Comparison of ENCODE assay signal across 8 cellular contexts in genomic region chr22:19942886-19943664, GRCh38. TPM values are rescaled to one million over a fixed set of nuclear protein-coding genes. Genes with fewer than 3 reads are reported as not detected.
A peak's percentile ranks its signal among the peaks of the same experiment; 100 is the strongest.
DNase-seq lines count a peak whose midpoint lies in the region; ATAC-seq and TF ChIP-seq lines count a peak whose summit lies in the region.

No MANE protein-coding gene starts in this region.

- POLR2A ChIA-PET in CD4-positive, alpha-beta T cell (lab: Charles Lee) = interaction anchor here (1.7 to 1.8 kb wide), 2 partner anchors 28 to 87 kb away, joined by 5 to 7 read pairs; no protein-coding TSS in a partner anchor

- no peak for ATAC-seq in CD4-positive, alpha-beta T cell (ENCODE audit: poor library complexity)
- ATAC-seq in activated T-cell treated with anti-CD3 and anti-CD28 coated beads, Interleukin-2, amount 50 U/mL, for 72 hours (replicated peaks in 1 of 2) = no peak
- ATAC-seq in gastroesophageal sphincter (peak; percentile 68), psoas muscle (peak; percentile 55 to 76 (median 64)), HG03095 (IDR thresholded peaks at IDR 0.05; ENCODE audit: unreplicated experiment) (no peak)

- H3K27me3 ChIP-seq in CD4-positive, alpha-beta T cell (ENCODE audit: control insufficient read depth, insufficient read depth, low read length) = no peaks in the 10 kb centered on the region
- no peaks in the 10 kb centered on the region for H3K27me3 ChIP-seq in gastroesophageal sphincter
- no peaks in the 10 kb centered on the region for H3K27me3 ChIP-seq in psoas muscle (ENCODE audit: insufficient read depth in 3 of 3, low read length in 2 of 3)

- CTCF ChIA-PET in CD4-positive, alpha-beta T cell (lab: Charles Lee) = interaction anchor here (0.7 to 1.0 kb wide), 3 partner anchors 11 to 33 kb away, joined by 3 to 4 read pairs (median 4); no protein-coding TSS in a partner anchor

- no peaks in the 10 kb centered on the region for H3K36me3 ChIP-seq in gastroesophageal sphincter
- H3K36me3 ChIP-seq in psoas muscle (ENCODE audit: insufficient read depth in 1 of 2, low read depth in 1 of 2) = peaks cover 0 to under 1% of the 10 kb centered on the region in 2 donors

- H3K27me3 Mint-ChIP-seq in CD4-positive, alpha-beta T cell = no peaks in the 10 kb centered on the region
- H3K27me3 Mint-ChIP-seq in activated T-cell treated with anti-CD3 and anti-CD28 coated beads, Interleukin-2, amount 50 U/mL, for 72 hours (ENCODE audit: low read depth) = no peaks in the 10 kb centered on the region

- no peak for TF ChIP-seq EP300 in gastroesophageal sphincter (IDR thresholded peaks at IDR 0.05)

- TF ChIP-seq POLR2A in gastroesophageal sphincter (IDR thresholded peaks at IDR 0.05) = peak in 1 of 2 donors; percentile 25

- H3K27ac ChIP-seq in CD4-positive, alpha-beta T cell (ENCODE audit: low read depth, low read length) = peak overlapping the region; percentile 23
- H3K27ac ChIP-seq in gastroesophageal sphincter (peak overlapping the region; percentile 92 to 98 (median 96)), psoas muscle (peak overlapping the region; percentile 98)

- no peaks in the 10 kb centered on the region for H3K9me3 Mint-ChIP-seq in CD4-positive, alpha-beta T cell
- no peaks in the 10 kb centered on the region for H3K9me3 Mint-ChIP-seq in activated T-cell treated with anti-CD3 and anti-CD28 coated beads, Interleukin-2, amount 50 U/mL, for 72 hours

- intact Hi-C loops in CD4-positive, alpha-beta T cell (cut with DNase I, micrococcal nuclease) = no loop called here
- intact Hi-C loops in psoas muscle (cut with DNase I) = no loop called here

- H3K4me3 ChIP-seq in Jurkat, Clone E6-1 (ENCODE audit: low read length) = peak overlapping the region; percentile 99
- H3K4me3 ChIP-seq in gastroesophageal sphincter (peak overlapping the region; percentile 72 to 93), psoas muscle (peak overlapping the region; percentile 94)

- TF ChIP-seq CTCF in CD4-positive, alpha-beta T cell (IDR thresholded peaks at IDR 0.05) = no peak
- TF ChIP-seq CTCF in gastroesophageal sphincter (IDR thresholded peaks at IDR 0.05) = no peak
- no peak for TF ChIP-seq CTCF in psoas muscle (IDR thresholded peaks at IDR 0.05)

- no peak for DNase-seq in CD4-positive, alpha-beta T cell
- DNase-seq in Jurkat, Clone E6-1 (ENCODE audit: low read depth, low spot score) = no peak
- no peak for DNase-seq in activated T-cell treated with anti-CD3 and anti-CD28 coated beads, Interleukin-2, amount 50 U/mL, for 72 hours
- no peak for DNase-seq in psoas muscle
- DNase-seq in T1000 (lab: John Stamatoyannopoulos, UW) = no peak
- DNase-seq in NCI-H1092 treated with DMSO at 0.1 percent for 48 hours (lab: John Stamatoyannopoulos, UW) = no peak

- H3K4me1 ChIP-seq in gastroesophageal sphincter (peaks cover 4 to 89% (median 28%) of the 10 kb centered on the region in 3 donors), psoas muscle (peaks cover 56% of the 10 kb centered on the region)

- whole genome bisulfite sequencing in gastroesophageal sphincter (ENCODE audit: low coverage in 1 of 2), 2 donors = 48 to 59% methylated on average over 4 to 6 of the region's 10 CpGs
- 16 to 25% (median 24%) methylated on average over 10 of the region's 10 CpGs for WGBS in psoas muscle, 3 donors

- H3K4me1 Mint-ChIP-seq in CD4-positive, alpha-beta T cell (ENCODE audit: low read depth) = peaks cover 53% of the 10 kb centered on the region
- H3K4me1 Mint-ChIP-seq in activated T-cell treated with anti-CD3 and anti-CD28 coated beads, Interleukin-2, amount 50 U/mL, for 72 hours (ENCODE audit: low read depth) = peaks cover 45% of the 10 kb centered on the region

- peaks cover 19% of the 10 kb centered on the region for H3K36me3 Mint-ChIP-seq in CD4-positive, alpha-beta T cell (ENCODE audit: low read depth)
- H3K36me3 Mint-ChIP-seq in activated T-cell treated with anti-CD3 and anti-CD28 coated beads, Interleukin-2, amount 50 U/mL, for 72 hours (ENCODE audit: insufficient read depth in 2 of 2) = peaks cover 2 to 12% of the 10 kb centered on the region in 2 donors

- peak overlapping the region; percentile 92 for H3K27ac Mint-ChIP-seq in CD4-positive, alpha-beta T cell
- peak overlapping the region; percentile 98 for H3K27ac Mint-ChIP-seq in activated T-cell treated with anti-CD3 and anti-CD28 coated beads, Interleukin-2, amount 50 U/mL, for 72 hours

- H3K4me3 Mint-ChIP-seq in CD4-positive, alpha-beta T cell = peak overlapping the region; percentile 97
- H3K4me3 Mint-ChIP-seq in activated T-cell treated with anti-CD3 and anti-CD28 coated beads, Interleukin-2, amount 50 U/mL, for 72 hours = peak overlapping the region; percentile 97

- H3K9me3 ChIP-seq in CD4-positive, alpha-beta T cell (ENCODE audit: control insufficient read depth, low read length) = no peaks in the 10 kb centered on the region
- H3K9me3 ChIP-seq in gastroesophageal sphincter = no peaks in the 10 kb centered on the region
- no peaks in the 10 kb centered on the region for H3K9me3 ChIP-seq in psoas muscle

RNA-seq across cellular contexts. Expression of gene TXNRD2, which starts 1.5 kb away (rescaled TPM):
- 10 to 100 TPM; 18.6 to 19.5 TPM for total RNA-seq in CD4-positive, alpha-beta T cell
- 9.0 TPM for polyA plus RNA-seq in Jurkat, Clone E6-1 (2012; ENCODE audit: insufficient read depth, insufficient read length)
- total RNA-seq in activated T-cell treated with anti-CD3 and anti-CD28 coated beads, Interleukin-2, amount 50 U/mL, for 72 hours = 10 to 100 TPM; 21.3 to 23.4 TPM
- total RNA-seq in gastroesophageal sphincter (10 to 100 TPM; 16.7 to 33.1 (median 20.3) TPM), psoas muscle (10 to 100 TPM; 18.4 to 35.1 (median 24.5) TPM)
- polyA plus RNA-seq in psoas muscle = 10 to 100 TPM; 13.7 to 23.5 (median 16.0) TPM

RNA-seq across cellular contexts. Expression of gene COMT, which starts 1.5 kb away (rescaled TPM):
- total RNA-seq in CD4-positive, alpha-beta T cell = 10 to 100 TPM; 11.3 to 11.4 TPM
- polyA plus RNA-seq in Jurkat, Clone E6-1 (2012; ENCODE audit: insufficient read depth, insufficient read length) = 117 TPM
- 100 to 1,000 TPM in 1 of 2 donors, 10 to 100 TPM in 1; 97.4 to 101 TPM for total RNA-seq in activated T-cell treated with anti-CD3 and anti-CD28 coated beads, Interleukin-2, amount 50 U/mL, for 72 hours
- total RNA-seq in gastroesophageal sphincter (100 to 1,000 TPM; 105 to 235 (median 208) TPM), psoas muscle (100 to 1,000 TPM in 2 of 4 donors, 10 to 100 TPM in 2; 63.6 to 146 (median 115) TPM)
- polyA plus RNA-seq in psoas muscle = 100 to 1,000 TPM; 100 to 142 (median 117) TPM

Comparison
In these comparisons a context has a peak if more than half of its experiments do, and no peak if none do; other contexts are left out.
1. ATAC-seq: peak in gastroesophageal sphincter (single experiment) and psoas muscle (4 of 4); none in CD4-positive, alpha-beta T cell (single experiment), activated T-cell treated with anti-CD3 and anti-CD28 coated beads, Interleukin-2, amount 50 U/mL, for 72 hours (0 of 2) and HG03095 (single experiment).
2. H3K27ac ChIP-seq: peak in every context shown above with its lines; median percentile 98 in psoas muscle; 96 in gastroesophageal sphincter; 23 in CD4-positive, alpha-beta T cell.
3. RNA of gene COMT, which starts 1.5 kb away (total RNA-seq): 105 to 235 TPM in gastroesophageal sphincter, 63.6 to 146 TPM in psoas muscle and 97.4 to 101 TPM in activated T-cell treated with anti-CD3 and anti-CD28 coated beads, Interleukin-2, amount 50 U/mL, for 72 hours; 11.3 to 11.4 TPM in CD4-positive, alpha-beta T cell; every median in the first group is over 4 times any median in the second.
4. Peak in every context shown above with its lines, with median percentiles within 50 percentile points of each other: H3K4me3 ChIP-seq.